Comparison of ENCODE assay signal across 9 cellular contexts in the genomic region with DNA sequence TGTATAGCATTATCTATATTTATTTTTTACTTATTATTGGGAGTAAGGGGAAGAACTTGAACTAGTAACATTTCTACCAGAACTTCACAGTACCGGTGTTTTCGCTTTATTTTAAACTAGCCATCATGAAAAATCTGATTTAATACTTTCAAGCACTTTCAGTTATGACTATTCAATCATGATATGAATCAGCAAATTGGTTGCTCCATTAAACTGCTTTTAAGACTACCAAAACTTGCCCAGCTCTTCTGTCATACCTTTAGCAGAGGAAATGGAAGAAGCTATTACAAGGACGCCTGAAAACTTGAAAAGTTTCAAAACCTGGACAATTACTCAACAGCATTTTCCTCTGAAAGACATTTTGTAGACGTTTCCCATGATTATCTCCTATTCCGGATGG. TPM values are rescaled to one million over a fixed set of nuclear protein-coding genes. Genes with fewer than 3 reads are reported as not detected.
A peak's percentile ranks its signal among the peaks of the same experiment; 100 is the strongest.
DNase-seq lines count a peak whose midpoint lies in the region; ATAC-seq and TF ChIP-seq lines count a peak whose summit lies in the region.
"Had no signal": no experiment of that assay in that cellular context is flagged by ENCODE, and none has a peak within 500 bp of the region (broad histone marks: within the 10 kb centered on the region; RNA-seq: fewer than 3 reads in every experiment).

No MANE protein-coding gene starts in this region.

- POLR2A ChIA-PET in CD4-positive, alpha-beta memory T cell (lab: Charles Lee; ENCODE audit: partially characterized antibody) = interaction anchor here (0.7 kb wide), 1 partner anchor 50 kb away, joined by 4 read pairs; no protein-coding TSS in a partner anchor

- H3K36me3 Mint-ChIP-seq in CD4-positive, alpha-beta memory T cell = peaks cover 0 to 9% of the 10 kb centered on the region in 2 donors

- H3K36me3 ChIP-seq in CD4-positive, alpha-beta memory T cell (ENCODE audit: insufficient read depth, low read length) = no peaks in the 10 kb centered on the region
- H3K36me3 ChIP-seq in Karpas-422 (ENCODE audit: insufficient read depth, low read length) = no peaks in the 10 kb centered on the region
- H3K36me3 ChIP-seq in osteoblast (ENCODE audit: insufficient read depth, low read length) = no peaks in the 10 kb centered on the region

- H3K79me2 ChIP-seq in Karpas-422 (ENCODE audit: low read length) = no peaks in the 10 kb centered on the region
- H3K79me2 ChIP-seq in osteoblast (ENCODE audit: insufficient read depth, low read length) = peaks cover 50% of the 10 kb centered on the region

- no peaks in the 10 kb centered on the region for H3K27me3 ChIP-seq in CD4-positive, alpha-beta memory T cell (ENCODE audit: insufficient read depth, low read length)
- H3K27me3 ChIP-seq in Karpas-422 (ENCODE audit: low read length) = peaks cover 3% of the 10 kb centered on the region; the same call in 1 of the 2 replicates
- no peaks in the 10 kb centered on the region for H3K27me3 ChIP-seq in osteoblast (ENCODE audit: insufficient read depth, low read length)

- peaks cover 20 to 34% (median 26%) of the 10 kb centered on the region in 4 donors for H3K4me1 Mint-ChIP-seq in CD4-positive, alpha-beta memory T cell

- no peak overlapping the region for H3K9ac ChIP-seq in Karpas-422 (ENCODE audit: low read length)

- ATAC-seq in GM21825 (IDR thresholded peaks at IDR 0.05; ENCODE audit: unreplicated experiment) = no peak
- no peak for ATAC-seq in omental fat pad (ENCODE audit: low FRiP score)

- peaks cover 6% of the 10 kb centered on the region; the same call in 1 of the 2 replicates for H4K20me1 ChIP-seq in Karpas-422 (ENCODE audit: insufficient read depth, low read depth, low read length)
- H4K20me1 ChIP-seq in osteoblast (ENCODE audit: insufficient read depth, low read length) = peaks cover 2% of the 10 kb centered on the region

- H3K9me3 Mint-ChIP-seq in CD4-positive, alpha-beta memory T cell = no peaks in the 10 kb centered on the region

- intact Hi-C loops in CD4-positive, alpha-beta memory T cell (cut with micrococcal nuclease) = loop anchor here (10.0 kb wide), 1 partner anchor 984 kb away; no protein-coding TSS in a partner anchor

- H3K4me2 ChIP-seq in Karpas-422 (ENCODE audit: low read depth, low read length, poor library complexity, severe bottlenecking) = peak overlapping the region; percentile 71
- H3K4me2 ChIP-seq in osteoblast (ENCODE audit: insufficient read depth, low read length) = peak overlapping the region; percentile 94

- no peaks in the 10 kb centered on the region for H3K9me3 ChIP-seq in CD4-positive, alpha-beta memory T cell (ENCODE audit: control insufficient read depth in 1 of 2, low read length in 2 of 2)
- H3K9me3 ChIP-seq in Karpas-422 (ENCODE audit: low read length) (no peaks in the 10 kb centered on the region), osteoblast (ENCODE audit: low read depth, low read length) (no peaks in the 10 kb centered on the region)

- no peaks in the 10 kb centered on the region for H3K27me3 Mint-ChIP-seq in CD4-positive, alpha-beta memory T cell

- H3K4me1 ChIP-seq in CD4-positive, alpha-beta memory T cell (ENCODE audit: insufficient read depth, low read length) = peaks cover 14% of the 10 kb centered on the region
- H3K4me1 ChIP-seq in Karpas-422 (ENCODE audit: low read length) = peaks cover 42% of the 10 kb centered on the region
- H3K4me1 ChIP-seq in osteoblast (ENCODE audit: insufficient read depth, low read length) = peaks cover 13% of the 10 kb centered on the region

- TF ChIP-seq CTCF in coronary artery (IDR thresholded peaks at IDR 0.05) = no peak
- no peak for TF ChIP-seq CTCF in osteoblast (IDR thresholded peaks at IDR 0.05; ENCODE audit: extremely low read depth, low read depth, low read length)
- TF ChIP-seq CTCF in omental fat pad (IDR thresholded peaks at IDR 0.05) = no peak

- peak overlapping the region; percentile 74 to 96 (median 92) for H3K27ac Mint-ChIP-seq in CD4-positive, alpha-beta memory T cell

- peak overlapping the region; percentile 75 to 90 (median 85) for H3K4me3 Mint-ChIP-seq in CD4-positive, alpha-beta memory T cell

- CTCF ChIA-PET in CD4-positive, alpha-beta memory T cell (lab: Charles Lee; ENCODE audit: partially characterized antibody) = interaction anchor here (1.1 kb wide), 1 partner anchor 27 kb away, joined by 3 read pairs; no protein-coding TSS in a partner anchor

- no peak overlapping the region for H3K4me3 ChIP-seq in CD4-positive, alpha-beta memory T cell (ENCODE audit: low read length in 2 of 2)
- H3K4me3 ChIP-seq in Karpas-422 (ENCODE audit: low read length) (0 out of 2 replicates have a peak overlapping the region, but pooled peaks have one; percentile 65), coronary artery (peak overlapping the region; percentile 98), osteoblast (ENCODE audit: insufficient read depth, low read length) (peak overlapping the region; percentile 74)

- no peak for DNase-seq in CD4-positive, alpha-beta memory T cell
- DNase-seq in Karpas-422 (no peak), coronary artery (ENCODE audit: low spot score) (no peak), osteoblast (ENCODE audit: insufficient read length, low spot score, missing footprints) (peak; percentile 81), DMS79 treated with DMSO at 0.1 percent for 48 hours (lab: John Stamatoyannopoulos, UW) (no peak), NCI-H345 (lab: John Stamatoyannopoulos, UW) (no peak), omental fat pad (ENCODE audit: low spot score) (no peak)
- DNase-seq: Kasumi-1 had no signal

- H2AFZ ChIP-seq in Karpas-422 (ENCODE audit: low read length) = no peak overlapping the region
- peak overlapping the region; percentile 40 for H2AFZ ChIP-seq in osteoblast (ENCODE audit: low read length)

- no peaks in the 10 kb centered on the region for H3K9me2 ChIP-seq in Karpas-422 (replicated peaks; ENCODE audit: insufficient read depth, low read length)

- no peak overlapping the region for H3K27ac ChIP-seq in CD4-positive, alpha-beta memory T cell (ENCODE audit: low read depth, low read length)
- no peak overlapping the region for H3K27ac ChIP-seq in Karpas-422 (ENCODE audit: low read length)
- H3K27ac ChIP-seq in coronary artery = peak overlapping the region in 1 of 2 donors; percentile 96
- H3K27ac ChIP-seq in osteoblast (ENCODE audit: low read depth, low read length) = peak overlapping the region; percentile 19

RNA-seq across cellular contexts. Expression of a gene that starts 2.1 kb away (rescaled TPM):
- 1 to 10 TPM; 4.6 to 8.3 TPM for total RNA-seq in CD4-positive, alpha-beta memory T cell
- polyA plus RNA-seq in CD4-positive, alpha-beta memory T cell = 1 to 10 TPM; 3.7 to 4.7 TPM
- total RNA-seq in Karpas-422 (2014; rRNA removed; shearing (Covaris generic); ENCODE audit: low replicate concordance) = 0.83 and 4.2 TPM in 2 replicates
- total RNA-seq in osteoblast (14.4 and 15.9 TPM in 2 replicates), omental fat pad (10 to 100 TPM; 12.1 to 15.3 (median 12.8) TPM)

Comparison
In these comparisons a context has a peak if more than half of its experiments do, and no peak if none do; other contexts are left out.
1. H3K4me3 ChIP-seq: peak in Karpas-422 (single experiment), coronary artery (single experiment) and osteoblast (single experiment); none in CD4-positive, alpha-beta memory T cell (0 of 2).